8 cellular contexts compared by ENCODE assay signal in the genomic region with DNA sequence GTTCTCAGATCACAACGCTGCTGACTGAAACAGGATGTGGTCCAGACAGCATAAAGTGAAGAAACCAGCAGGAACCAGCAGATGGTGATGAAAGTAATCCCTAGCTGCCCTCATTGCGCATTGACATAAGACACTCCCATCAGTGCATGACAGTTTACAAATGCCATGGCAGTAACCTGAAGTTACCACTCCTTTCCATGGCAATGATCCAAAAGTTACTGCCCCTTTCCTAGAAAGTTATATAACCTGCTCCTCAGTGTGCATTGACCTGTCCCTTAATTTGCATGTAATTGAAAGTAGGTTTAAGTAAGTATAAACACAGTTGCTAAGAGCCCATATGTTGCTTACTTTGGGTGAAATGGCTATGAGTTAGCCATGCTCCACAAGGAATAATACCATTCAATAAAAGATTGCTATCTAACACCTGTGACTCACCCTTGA.
A peak's percentile ranks its signal among the peaks of the same experiment; 100 is the strongest.
DNase-seq lines count a peak whose midpoint lies in the region; ATAC-seq, FAIRE-seq and TF ChIP-seq lines count a peak whose summit lies in the region.
"Had no signal": no experiment of that assay in that cellular context is flagged by ENCODE, and none has a peak within 500 bp of the region (broad histone marks: within the 10 kb centered on the region; RNA-seq: fewer than 3 reads in every experiment).

No MANE protein-coding gene starts in this region.

- no peak for TF ChIP-seq CTCF in natural killer cell (IDR thresholded peaks at IDR 0.05)

- peaks cover 16% of the 10 kb centered on the region in 2 donors for H3K4me1 Mint-ChIP-seq in natural killer cell
- H3K4me1 Mint-ChIP-seq: nephron had no signal

- peak overlapping the region; percentile 60 for H3K4me3 Mint-ChIP-seq in natural killer cell
- H3K4me3 Mint-ChIP-seq: nephron had no signal

- H3K27ac Mint-ChIP-seq in natural killer cell, result peak overlapping the region; percentile 65 to 83
- H3K27ac Mint-ChIP-seq: nephron had no signal

- peaks cover 0 to 2% of the 10 kb centered on the region in 2 donors for H3K9me3 Mint-ChIP-seq in natural killer cell

- no peaks in the 10 kb centered on the region for H3K36me3 Mint-ChIP-seq in natural killer cell

- H3K27me3 Mint-ChIP-seq in natural killer cell (ENCODE audit: low read depth in 2 of 2), result peaks cover 0 to 3% of the 10 kb centered on the region in 2 donors

- DNase-seq in GM18507 (ENCODE audit: extremely low spot score, insufficient read length, low read depth), result no peak
- DNase-seq in NCI-H1694 treated with DMSO at 0.1 percent for 48 hours (lab: John Stamatoyannopoulos, UW), result peak; percentile 9
- DNase-seq in activated CD8-positive, alpha-beta memory T cell treated with anti-CD3 and anti-CD28 coated beads, Interleukin-2, amount 50 U/mL, for 1 hour (ENCODE audit: extremely low read depth), result peak; percentile 24
- DNase-seq in natural killer cell, result peak; percentile 28
- no peak for DNase-seq in germinal center (ENCODE audit: low spot score)
- DNase-seq in cortex of kidney (lab: John Stamatoyannopoulos, UW), result no peak
- no peak for DNase-seq in urothelium cell line (ENCODE audit: low spot score)

- intact Hi-C loops in natural killer cell (cut with micrococcal nuclease), result loop anchor here (5.0 to 10.0 kb wide), 2 partner anchors 142 to 224 kb away; no protein-coding TSS in a partner anchor

- FAIRE-seq in GM18507 (lab: Jason Lieb, UNC) (peak; percentile 26), urothelium cell line (lab: Jason Lieb, UNC) (no peak)

- ATAC-seq in natural killer cell, result peak; percentile 98 to 100 (median 98)

Comparison
In these comparisons a context has a peak if more than half of its experiments do, and no peak if none do; other contexts are left out.
1. DNase-seq: peak in NCI-H1694 treated with DMSO at 0.1 percent for 48 hours (single experiment), activated CD8-positive, alpha-beta memory T cell treated with anti-CD3 and anti-CD28 coated beads, Interleukin-2, amount 50 U/mL, for 1 hour (single experiment) and natural killer cell (single experiment); none in GM18507 (single experiment), germinal center (single experiment), cortex of kidney (single experiment) and urothelium cell line (single experiment).